Comparison of ENCODE assay signal across 1 cellular context in genomic region chr1:229884765-229885164, GRCh38.
TF ChIP-seq lines count a peak whose summit lies in the region.

No MANE protein-coding gene starts in this region.

TF ChIP-seq in H1, 55 proteins besides CTCF, POLR2A, EP300 and RAD21 (continued from another document):
- no peak for TF ChIP-seq NRF1 (IDR thresholded peaks at IDR 0.05; ENCODE audit: low read depth, low read length)
- TF ChIP-seq TAF7 (optimal IDR thresholded peaks at IDR 0.05; ENCODE audit: borderline replicate concordance, low read depth, low read length) = no peak
- TF ChIP-seq HDAC2 (IDR thresholded peaks at IDR 0.05; ENCODE audit: borderline replicate concordance in 1 of 2, low read depth in 2 of 2, low read length in 2 of 2) = no peak
- no peak for TF ChIP-seq ATF3 (IDR thresholded peaks at IDR 0.05; ENCODE audit: insufficient read depth, low read depth, low read length)
- TF ChIP-seq RBBP5 (IDR thresholded peaks at IDR 0.05; ENCODE audit: borderline replicate concordance, low read depth, low read length) = no peak
- TF ChIP-seq CHD2 (IDR thresholded peaks at IDR 0.05; ENCODE audit: low read length) = no peak
- no peak for TF ChIP-seq EGR1 (IDR thresholded peaks at IDR 0.05; ENCODE audit: borderline replicate concordance, low read depth, low read length)
- no peak for TF ChIP-seq CTBP2 (IDR thresholded peaks at IDR 0.05; ENCODE audit: borderline replicate concordance, insufficient read depth, insufficient read length, low read length)
- no peak for TF ChIP-seq SIX5 (IDR thresholded peaks at IDR 0.05; ENCODE audit: low read depth, low read length)
